8 cellular contexts compared by ENCODE assay signal in the genomic region with DNA sequence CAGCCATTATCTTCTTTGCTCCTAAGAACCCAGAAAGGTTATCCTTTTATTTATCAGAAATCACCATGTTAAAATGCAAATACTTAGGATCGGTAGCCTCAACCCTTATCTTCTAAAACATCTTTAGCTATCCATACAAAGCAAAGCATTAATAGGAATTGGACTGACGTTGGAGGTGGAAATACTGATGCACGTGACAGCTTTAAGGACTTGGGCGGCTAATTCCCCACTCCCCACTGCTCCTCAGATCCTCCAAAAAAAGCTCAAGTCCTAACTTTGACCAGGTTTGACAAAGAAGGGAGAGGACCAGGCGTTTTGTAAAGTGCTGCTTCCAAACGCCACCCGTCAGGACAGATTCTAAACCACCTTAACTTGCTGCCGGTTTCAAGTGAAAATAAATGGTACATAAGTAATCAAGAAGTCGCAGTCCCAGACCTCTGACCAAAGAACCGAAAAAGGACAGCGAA. TPM values are rescaled to one million over a fixed set of nuclear protein-coding genes. Genes with fewer than 3 reads are reported as not detected.
DNase-seq lines count a peak whose midpoint lies in the region; ATAC-seq, FAIRE-seq and TF ChIP-seq lines count a peak whose summit lies in the region.

No MANE protein-coding gene starts in this region.

- H3K4me1 ChIP-seq in astrocyte (ENCODE audit: insufficient read depth, low read length) = peaks cover 4% of the 10 kb centered on the region
- peaks cover 0 to 38% (median 21%) of the 10 kb centered on the region in 4 donors for H3K4me1 ChIP-seq in tibial artery

- POLR2A ChIA-PET in activated CD4-positive, alpha-beta T cell treated with anti-CD3 and anti-CD28 coated beads, Interleukin-2, amount 10 ng/mL, durations not matched to agents 7 days and 5 days (lab: Charles Lee) = interaction anchor here (0.6 kb wide), 1 partner anchor 76 kb away, joined by 5 read pairs; no protein-coding TSS in a partner anchor

- H3K27ac Mint-ChIP-seq in activated CD4-positive, alpha-beta T cell treated with anti-CD3 and anti-CD28 coated beads, Interleukin-2, amount 10 ng/mL, durations not matched to agents 7 days and 5 days = peak overlapping the region; percentile 91
- H3K27ac Mint-ChIP-seq in astrocyte (ENCODE audit: unreplicated experiment) = peak overlapping the region; percentile 92

- peak; percentile 73 for FAIRE-seq in astrocyte (lab: Jason Lieb, UNC)

- no peaks in the 10 kb centered on the region for H3K9me3 Mint-ChIP-seq in activated CD4-positive, alpha-beta T cell treated with anti-CD3 and anti-CD28 coated beads, Interleukin-2, amount 10 ng/mL, durations not matched to agents 7 days and 5 days
- no peaks in the 10 kb centered on the region for H3K9me3 Mint-ChIP-seq in astrocyte (ENCODE audit: unreplicated experiment)

- no peaks in the 10 kb centered on the region for H3K27me3 Mint-ChIP-seq in activated CD4-positive, alpha-beta T cell treated with anti-CD3 and anti-CD28 coated beads, Interleukin-2, amount 10 ng/mL, durations not matched to agents 7 days and 5 days
- H3K27me3 Mint-ChIP-seq in astrocyte (ENCODE audit: low read depth, unreplicated experiment) = no peaks in the 10 kb centered on the region

- peaks cover 45% of the 10 kb centered on the region for H3K79me2 ChIP-seq in astrocyte (ENCODE audit: insufficient read depth, low read length)

- peaks cover 22% of the 10 kb centered on the region for H4K20me1 ChIP-seq in astrocyte (ENCODE audit: insufficient read depth, low read length)

- intact Hi-C loops in tibial artery (cut with DNase I; ENCODE audit: low total_unique reads) = no loop called here

- H3K27me3 ChIP-seq in astrocyte (ENCODE audit: insufficient read depth, low read length) (no peaks in the 10 kb centered on the region), tibial artery (no peaks in the 10 kb centered on the region)

- peak; percentile 8 for ATAC-seq in left lobe of liver
- ATAC-seq in HG03039 (IDR thresholded peaks at IDR 0.05; ENCODE audit: unreplicated experiment) = no peak

- peak overlapping the region; percentile 58 for H3K27ac ChIP-seq in astrocyte (ENCODE audit: low read depth, low read length)
- peak overlapping the region; percentile 93 to 95 for H3K27ac ChIP-seq in tibial artery

- CTCF ChIA-PET in activated CD4-positive, alpha-beta T cell treated with anti-CD3 and anti-CD28 coated beads, Interleukin-2, amount 10 ng/mL, durations not matched to agents 7 days and 5 days (lab: Charles Lee) = interaction anchor here (1.0 kb wide), 1 partner anchor 12 kb away, joined by 5 read pairs; no protein-coding TSS in a partner anchor

- peaks cover 35% of the 10 kb centered on the region for H3K4me1 Mint-ChIP-seq in activated CD4-positive, alpha-beta T cell treated with anti-CD3 and anti-CD28 coated beads, Interleukin-2, amount 10 ng/mL, durations not matched to agents 7 days and 5 days
- H3K4me1 Mint-ChIP-seq in astrocyte (ENCODE audit: low read depth, unreplicated experiment) = peaks cover 18% of the 10 kb centered on the region

- TF ChIP-seq CTCF in astrocyte (IDR thresholded peaks at IDR 0.05; ENCODE audit: insufficient read depth, low read depth, low read length) (no peak), tibial artery (IDR thresholded peaks at IDR 0.05) (no peak)

- peak overlapping the region; percentile 95 for H3K4me2 ChIP-seq in astrocyte (ENCODE audit: low read length)

- peak overlapping the region; percentile 74 for H2AFZ ChIP-seq in astrocyte (ENCODE audit: low read depth, low read length)

- H3K36me3 ChIP-seq in astrocyte (ENCODE audit: insufficient read depth, low read length) (peaks cover under 1% of the 10 kb centered on the region), tibial artery (no peaks in the 10 kb centered on the region)

- no peak for DNase-seq in activated CD4-positive, alpha-beta T cell treated with anti-CD3 and anti-CD28 coated beads, Interleukin-2, amount 10 ng/mL, durations not matched to agents 7 days and 5 days
- DNase-seq in activated CD4-positive, alpha-beta T cell treated with anti-CD3 and anti-CD28 coated beads, Interleukin-2, amount 50 U/mL, for 1 hour = no peak
- DNase-seq in astrocyte (ENCODE audit: low read depth) = peak; percentile 25
- no peak for DNase-seq in left lobe of liver (ENCODE audit: low spot score)
- no peak for DNase-seq in tibial artery
- no peak for DNase-seq in NCI-H1694 (lab: John Stamatoyannopoulos, UW)
- no peak for DNase-seq in Kasumi-1 (lab: John Stamatoyannopoulos, UW)

- H3K9me3 ChIP-seq in astrocyte (ENCODE audit: insufficient read depth, low read depth, low read length) (no peaks in the 10 kb centered on the region), tibial artery (no peaks in the 10 kb centered on the region)

- peak overlapping the region; percentile 93 for H3K9ac ChIP-seq in astrocyte (ENCODE audit: low read length)

- H3K4me3 ChIP-seq in astrocyte (ENCODE audit: insufficient read depth, low read depth, low read length) (peak overlapping the region; percentile 84), tibial artery (peak overlapping the region; percentile 89 to 94)

- H3K4me3 Mint-ChIP-seq in activated CD4-positive, alpha-beta T cell treated with anti-CD3 and anti-CD28 coated beads, Interleukin-2, amount 10 ng/mL, durations not matched to agents 7 days and 5 days = peak overlapping the region; percentile 87
- peak overlapping the region; percentile 94 for H3K4me3 Mint-ChIP-seq in astrocyte (ENCODE audit: unreplicated experiment)

- peaks cover 22% of the 10 kb centered on the region for H3K36me3 Mint-ChIP-seq in activated CD4-positive, alpha-beta T cell treated with anti-CD3 and anti-CD28 coated beads, Interleukin-2, amount 10 ng/mL, durations not matched to agents 7 days and 5 days (ENCODE audit: low read depth)
- H3K36me3 Mint-ChIP-seq in astrocyte (ENCODE audit: low read depth, unreplicated experiment) = peaks cover 2% of the 10 kb centered on the region

RNA-seq across cellular contexts. Expression of gene SPCS3, which starts 0.5 kb away (rescaled TPM):
- total RNA-seq in activated CD4-positive, alpha-beta T cell treated with anti-CD3 and anti-CD28 coated beads, Interleukin-2, amount 10 ng/mL, durations not matched to agents 7 days and 5 days = 100 to 1,000 TPM; 154 to 186 TPM
- total RNA-seq in astrocyte (207 and 225 TPM in 2 replicates), left lobe of liver (108 TPM)

RNA-seq across cellular contexts. Expression of gene ASB5, which starts 50.2 kb away (rescaled TPM):
- not detected for total RNA-seq in activated CD4-positive, alpha-beta T cell treated with anti-CD3 and anti-CD28 coated beads, Interleukin-2, amount 10 ng/mL, durations not matched to agents 7 days and 5 days
- total RNA-seq in astrocyte (0.43 and 0.65 TPM in 2 replicates), left lobe of liver (not detected)
